Comparison of ENCODE assay signal across 9 cellular contexts in the genomic region with DNA sequence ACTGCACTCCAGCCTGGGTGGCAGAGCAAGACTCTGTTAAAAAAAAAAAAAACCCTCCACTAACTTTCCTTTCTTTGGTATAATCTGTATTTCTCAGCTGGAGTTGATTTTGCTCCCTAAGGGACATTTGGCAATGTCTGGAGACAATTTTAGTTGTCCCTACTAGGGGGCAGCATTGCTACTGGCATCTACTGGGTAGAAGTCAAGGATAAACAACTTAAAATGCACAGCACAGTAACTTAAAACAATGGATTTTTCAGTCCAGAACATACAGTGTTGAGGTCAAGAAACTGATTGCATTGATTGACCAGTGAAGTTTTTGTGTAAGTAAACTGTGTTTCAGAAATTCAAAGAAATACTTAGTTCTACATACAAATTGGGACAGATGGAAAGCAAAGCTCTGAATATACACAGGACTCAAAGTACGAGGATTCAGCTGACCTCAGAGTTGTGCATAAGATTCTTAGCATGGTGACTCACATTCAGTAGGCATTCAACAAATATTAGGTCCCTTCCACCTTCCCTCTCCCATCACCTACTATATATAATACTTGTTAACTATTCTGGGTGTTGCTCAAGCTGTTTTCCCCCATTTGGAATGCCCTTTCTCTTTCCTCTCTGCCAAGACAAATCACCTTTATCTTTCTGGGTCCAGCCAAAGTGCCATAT.
A peak's percentile ranks its signal among the peaks of the same experiment; 100 is the strongest.
DNase-seq lines count a peak whose midpoint lies in the region; ATAC-seq, FAIRE-seq and TF ChIP-seq lines count a peak whose summit lies in the region.
"Had no signal": no experiment of that assay in that cellular context is flagged by ENCODE, and none has a peak within 500 bp of the region (broad histone marks: within the 10 kb centered on the region; RNA-seq: fewer than 3 reads in every experiment).

No MANE protein-coding gene starts in this region.

- no peak overlapping the region for H3K4me3 ChIP-seq in GM06990 (replicated peaks; ENCODE audit: low read depth, low read length)

- no peak for ATAC-seq in HG02981 (IDR thresholded peaks at IDR 0.05; ENCODE audit: unreplicated experiment)

- no peaks in the 10 kb centered on the region for H3K36me3 ChIP-seq in GM06990 (ENCODE audit: control insufficient read depth, insufficient read depth, low read length)

- DNase-seq in GM06990 (ENCODE audit: extremely low read depth, insufficient read length) (no peak), NCI-H2029 (lab: John Stamatoyannopoulos, UW) (peak; percentile 9), non-pigmented ciliary epithelial cell (ENCODE audit: low read depth) (peak; percentile 22), DMS153 (lab: John Stamatoyannopoulos, UW) (no peak), NOMO-1 treated with dmso at 0.1 percent for 144 hours (lab: John Stamatoyannopoulos, UW; ENCODE audit: unreplicated experiment) (no peak)
- DNase-seq in activated CD4-positive, alpha-beta T cell treated with anti-CD3 and anti-CD28 coated beads, Interleukin-2, amount 50 U/mL, for 1 hour = no peak
- DNase-seq: posterior cingulate gyrus had no signal

- peak; percentile 52 for TF ChIP-seq CTCF in GM06990 (IDR thresholded peaks at IDR 0.05; ENCODE audit: insufficient read depth, low read length, poor library complexity, severe bottlenecking)

- H3K27me3 ChIP-seq in GM06990 (replicated peaks; ENCODE audit: control insufficient read depth, insufficient read depth, low read length) = no peaks in the 10 kb centered on the region

- peak; percentile 10 for FAIRE-seq in colon (lab: Jason Lieb, UNC)

Comparison
In these comparisons a context has a peak if more than half of its experiments do, and no peak if none do; other contexts are left out.
1. DNase-seq: peak in NCI-H2029 (single experiment) and non-pigmented ciliary epithelial cell (single experiment); none in GM06990 (single experiment), DMS153 (single experiment), activated CD4-positive, alpha-beta T cell treated with anti-CD3 and anti-CD28 coated beads, Interleukin-2, amount 50 U/mL, for 1 hour (single experiment) and NOMO-1 treated with dmso at 0.1 percent for 144 hours (single experiment).